13 cellular contexts compared by ENCODE assay signal in genomic region chr9:97958812-97959511, GRCh38. TPM values are rescaled to one million over a fixed set of nuclear protein-coding genes. Genes with fewer than 3 reads are reported as not detected.
DNase-seq lines count a peak whose midpoint lies in the region; TF ChIP-seq lines count a peak whose summit lies in the region.
"Had no signal": no experiment of that assay in that cellular context is flagged by ENCODE, and none has a peak within 500 bp of the region (broad histone marks: within the 10 kb centered on the region; RNA-seq: fewer than 3 reads in every experiment).

No MANE protein-coding gene starts in this region.

- H4K20me1 ChIP-seq in osteoblast (ENCODE audit: insufficient read depth, low read length), result no peaks in the 10 kb centered on the region

- H3K79me2 ChIP-seq in osteoblast (ENCODE audit: insufficient read depth, low read length), result no peaks in the 10 kb centered on the region

- H3K4me2 ChIP-seq in osteoblast (ENCODE audit: insufficient read depth, low read length), result no peak overlapping the region

- H3K36me3 ChIP-seq in osteoblast (ENCODE audit: insufficient read depth, low read length), result no peaks in the 10 kb centered on the region
- H3K36me3 ChIP-seq: WERI-Rb-1 had no signal

- peaks cover 11% of the 10 kb centered on the region for H3K4me1 ChIP-seq in osteoblast (ENCODE audit: insufficient read depth, low read length)

- H3K9me3 ChIP-seq in osteoblast (ENCODE audit: low read depth, low read length), result no peaks in the 10 kb centered on the region

- DNase-seq in EL, result peak; percentile 55
- DNase-seq in NCI-H460 (ENCODE audit: extremely low read depth, low read depth), result peak; percentile 35
- no peak for DNase-seq in dorsolateral prefrontal cortex
- DNase-seq in osteoblast (ENCODE audit: insufficient read length, low spot score, missing footprints), result peak; percentile 87
- DNase-seq in AML-193 (lab: John Stamatoyannopoulos, UW), result no peak
- DNase-seq in NCI-H2107 (lab: John Stamatoyannopoulos, UW), result no peak
- no peak for DNase-seq in islet precursor cell
- no peak for DNase-seq in SIG-M5 (lab: John Stamatoyannopoulos, UW)
- DNase-seq: left colon, NCI-H510A treated with DMSO at 0.1 percent for 48 hours, nephron progenitor cell, SHP77 treated with DMSO at 0.1 percent for 48 hours, WERI-Rb-1 had no signal

- H3K27me3 ChIP-seq in dorsolateral prefrontal cortex (no peaks in the 10 kb centered on the region), osteoblast (ENCODE audit: insufficient read depth, low read length) (no peaks in the 10 kb centered on the region)

- H3K27ac ChIP-seq in dorsolateral prefrontal cortex (peak overlapping the region in 49 of 59 donors; percentile 3 to 81 (median 60)), osteoblast (ENCODE audit: low read depth, low read length) (peak overlapping the region; percentile 60)
- H3K27ac ChIP-seq: WERI-Rb-1 had no signal

- H2AFZ ChIP-seq in osteoblast (ENCODE audit: low read length), result peak overlapping the region; percentile 77

- TF ChIP-seq CTCF in dorsolateral prefrontal cortex (IDR thresholded peaks at IDR 0.05 in 54 of 56, conservative IDR thresholded peaks at IDR 0.05 in 2 of 56; ENCODE audit: low read depth in 1 of 56, partially characterized antibody in 56 of 56) (peak in 28 of 56 donors; percentile 6 to 66 (median 33)), osteoblast (IDR thresholded peaks at IDR 0.05; ENCODE audit: extremely low read depth, low read depth, low read length) (no peak)

- H3K4me3 ChIP-seq in dorsolateral prefrontal cortex (no peak overlapping the region), osteoblast (ENCODE audit: insufficient read depth, low read length) (no peak overlapping the region)

- intact Hi-C loops in dorsolateral prefrontal cortex (cut with DNase I), result no loop called here

RNA-seq across cellular contexts. Expression of gene HEMGN, which starts 21.0 kb away (rescaled TPM):
- not detected in 2 replicates for total RNA-seq in NCI-H460 (2014; rRNA removed; shearing (Covaris generic))
- polyA plus RNA-seq in NCI-H460 (2014; cell fraction: nucleus; rRNA removed), result not detected in 2 replicates
- total RNA-seq in dorsolateral prefrontal cortex (1 to 10 TPM in 1 of 120 experiments, under 1 TPM in 48, not detected in 71; 0.16 to 1.3 (median 0.32) TPM), osteoblast (not detected in 2 replicates)
- total RNA-seq: left colon had no signal

RNA-seq across cellular contexts. Expression of gene ANP32B, which starts 24.2 kb away (rescaled TPM):
- 34.6 and 72.5 TPM in 2 replicates for total RNA-seq in NCI-H460 (2014; rRNA removed; shearing (Covaris generic))
- 15.5 and 18.4 TPM in 2 replicates for polyA plus RNA-seq in NCI-H460 (2014; cell fraction: nucleus; rRNA removed)
- total RNA-seq in dorsolateral prefrontal cortex (100 to 1,000 TPM in 12 of 120 experiments, 10 to 100 TPM in 108; 41.2 to 135 (median 66.8) TPM), osteoblast (12.7 and 13.8 TPM in 2 replicates)

RNA-seq across cellular contexts. Expression of gene TRMO, which starts 36.7 kb away (rescaled TPM):
- total RNA-seq in NCI-H460 (2014; rRNA removed; shearing (Covaris generic)), result 19.6 and 21.8 TPM in 2 replicates
- 13.7 and 25.7 TPM in 2 replicates for polyA plus RNA-seq in NCI-H460 (2014; cell fraction: nucleus; rRNA removed)
- 10 to 100 TPM in 118 of 120 experiments, 1 to 10 TPM in 2; 8.6 to 30.0 (median 17.0) TPM for total RNA-seq in dorsolateral prefrontal cortex
- total RNA-seq in osteoblast, result 23.9 and 26.5 TPM in 2 replicates

Comparison
In these comparisons a context has a peak if more than half of its experiments do, and no peak if none do; other contexts are left out.
1. DNase-seq: peak in EL (single experiment), NCI-H460 (single experiment) and osteoblast (single experiment); none in dorsolateral prefrontal cortex (0 of 10), AML-193 (0 of 2), NCI-H2107 (single experiment), islet precursor cell (single experiment) and SIG-M5 (single experiment).